Comparison of ENCODE assay signal across 8 cellular contexts in genomic region chr19:48391100-48392005, GRCh38. TPM values are rescaled to one million over a fixed set of nuclear protein-coding genes. Genes with fewer than 3 reads are reported as not detected.
A peak's percentile ranks its signal among the peaks of the same experiment; 100 is the strongest.
DNase-seq lines count a peak whose midpoint lies in the region; ATAC-seq and TF ChIP-seq lines count a peak whose summit lies in the region.

KDELR1 (minus strand) TSS chr19:48391551; CDS start chr19:48391358, 193 bp downstream.

- TF ChIP-seq CTCF in GM06990 (IDR thresholded peaks at IDR 0.05; ENCODE audit: insufficient read depth, low read length, poor library complexity, severe bottlenecking) (peak; percentile 99), coronary artery (IDR thresholded peaks at IDR 0.05) (peak; percentile 84)

- H3K4me3 ChIP-seq in GM06990 (replicated peaks; ENCODE audit: low read depth, low read length) (peak within 1 kb of the TSS; percentile 93), coronary artery (peak within 1 kb of the TSS; percentile 86)

- H3K27me3 ChIP-seq in GM06990 (replicated peaks; ENCODE audit: control insufficient read depth, insufficient read depth, low read length), result peaks cover 3% of the 10 kb centered on the region; the same call in 1 of the 2 replicates

- peak within 1 kb of the TSS; percentile 91 to 92 for H3K27ac ChIP-seq in coronary artery

- ATAC-seq in HG02642 (IDR thresholded peaks at IDR 0.05; ENCODE audit: poor library complexity, unreplicated experiment) (peak; percentile 81), left colon (peak; percentile 89), GM19397 (IDR thresholded peaks at IDR 0.05; ENCODE audit: unreplicated experiment) (no peak)

- intact Hi-C loops in left colon (cut with DNase I, micrococcal nuclease), result no loop called here

- H3K36me3 ChIP-seq in GM06990 (ENCODE audit: control insufficient read depth, insufficient read depth, low read length), result peaks cover 5% of the 10 kb centered on the region

- DNase-seq in GM06990 (ENCODE audit: extremely low read depth, insufficient read length) (peak; percentile 81), NCI-H2196 treated with DMSO at 0.1 percent for 48 hours (lab: John Stamatoyannopoulos, UW; ENCODE audit: unreplicated experiment) (peak; percentile 60), coronary artery (ENCODE audit: low spot score) (peak; percentile 87), left colon (peak; percentile 77 to 79)
- peak; percentile 67 to 68 for DNase-seq in activated CD4-positive, alpha-beta T cell treated with anti-CD3 and anti-CD28 coated beads for 4 hours
- peak; percentile 67 for DNase-seq in stimulated activated CD4-positive, alpha-beta T cell treated with anti-CD3 and anti-CD28 coated beads, Interleukin-1b, Interleukin-23, amount 100 ng/mL, for 48 hours

RNA-seq across cellular contexts. Expression of gene KDELR1, which starts in this region (rescaled TPM):
- total RNA-seq in left colon, result 100 to 1,000 TPM; 226 to 236 TPM
